Comparison of ENCODE assay signal across 11 cellular contexts in the genomic region with DNA sequence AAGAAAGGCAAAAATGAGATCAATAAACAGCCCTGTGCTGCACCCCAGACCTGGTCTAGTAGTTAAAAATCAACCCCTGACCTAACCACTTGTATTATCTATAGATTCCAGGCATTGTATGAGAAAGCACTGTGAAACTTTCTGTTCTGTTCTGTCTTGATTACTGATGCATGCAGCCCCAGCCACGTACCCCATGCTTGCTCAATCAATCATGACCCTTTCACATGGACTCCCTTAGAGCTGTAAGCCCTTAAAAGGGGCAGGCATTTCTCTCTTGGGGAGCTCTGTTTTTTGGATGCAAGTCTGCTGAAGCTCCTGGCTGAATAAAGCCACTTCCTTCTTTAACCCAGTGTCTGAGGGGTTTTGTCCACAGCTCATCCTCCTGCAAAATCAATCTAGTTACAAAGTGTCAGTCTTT. TPM values are rescaled to one million over a fixed set of nuclear protein-coding genes. Genes with fewer than 3 reads are reported as not detected.
A peak's percentile ranks its signal among the peaks of the same experiment; 100 is the strongest.
DNase-seq lines count a peak whose midpoint lies in the region; ATAC-seq and TF ChIP-seq lines count a peak whose summit lies in the region.
"Had no signal": no experiment of that assay in that cellular context is flagged by ENCODE, and none has a peak within 500 bp of the region (broad histone marks: within the 10 kb centered on the region; RNA-seq: fewer than 3 reads in every experiment).

No MANE protein-coding gene starts in this region.

- WGBS in ovary, 3 donors = 93 to 100% (median 96%) methylated on average over 1 of the region's 1 CpG

- H3K27ac ChIP-seq in ovary = no peak overlapping the region
- H3K27ac ChIP-seq: HL-60 had no signal

- peaks cover 2% of the 10 kb centered on the region for H3K4me1 ChIP-seq in ovary (ENCODE audit: insufficient read depth)

- no peaks in the 10 kb centered on the region for H3K27me3 ChIP-seq in ovary

- no peak overlapping the region for H3K4me3 ChIP-seq in ovary

- intact Hi-C loops in left cardiac atrium (cut with DNase I) (no loop called here), ovary (cut with DNase I) (no loop called here)

- no peaks in the 10 kb centered on the region for H3K36me3 ChIP-seq in ovary

- no peak for TF ChIP-seq CTCF in ovary (IDR thresholded peaks at IDR 0.05)

- DNase-seq in glomerular visceral epithelial cell (ENCODE audit: extremely low spot score) (peak; percentile 86), left cardiac atrium (no peak), ovary (no peak), NCI-H1436 (lab: John Stamatoyannopoulos, UW) (no peak)
- DNase-seq in stimulated activated CD4-positive, alpha-beta T cell treated with anti-CD3 and anti-CD28 coated beads, Interleukin-12 subunit alpha, Interleukin-12 subunit beta, amount 100 ng/mL, for 4 hours = no peak

- TF ChIP-seq POLR2A in ovary (IDR thresholded peaks at IDR 0.05) = no peak

- ATAC-seq in GM18873 (IDR thresholded peaks at IDR 0.05; ENCODE audit: low FRiP score, unreplicated experiment) = peak; percentile 96
- peak; percentile 95 for ATAC-seq in GM21786 (IDR thresholded peaks at IDR 0.05; ENCODE audit: unreplicated experiment)
- ATAC-seq in HG03354 (IDR thresholded peaks at IDR 0.05; ENCODE audit: poor library complexity, severe bottlenecking, unreplicated experiment) = peak; percentile 99
- ATAC-seq in left cardiac atrium = no peak
- ATAC-seq: SK-N-SH treated with all-trans-retinoic acid at 6 μM for 48 hours had no signal

- H3K9me3 ChIP-seq in ovary = no peaks in the 10 kb centered on the region

- no peak for TF ChIP-seq EP300 in ovary (IDR thresholded peaks at IDR 0.05)

RNA-seq across cellular contexts. Expression of a gene that starts 24.2 kb away (rescaled TPM):
- total RNA-seq in left cardiac atrium (100 to 1,000 TPM; 101 to 115 TPM), ovary (10 to 100 TPM; 12.6 to 42.1 (median 21.9) TPM)
- 100 to 1,000 TPM in 1 of 2 donors, 10 to 100 TPM in 1; 50.8 to 146 TPM for polyA plus RNA-seq in ovary
- total RNA-seq: activated T-helper 1 cell treated with anti-CD3 and anti-CD28 coated beads, Interleukin-12 subunit alpha, Interleukin-12 subunit beta, Interleukin-2, Interleukin-4 antibody, amounts not matched to agents 30 ng/mL and 10 ng/mL and 1 ng/mL, durations not matched to agents 14 hours and 24 hours and 36 hours had no signal

Comparison
In these comparisons a context has a peak if more than half of its experiments do, and no peak if none do; other contexts are left out.
1. ATAC-seq: peak in GM18873 (single experiment), GM21786 (single experiment) and HG03354 (single experiment); none in left cardiac atrium (0 of 2).